Comparison of ENCODE assay signal across 16 cellular contexts in genomic region chr17:81417879-81418709, GRCh38. TPM values are rescaled to one million over a fixed set of nuclear protein-coding genes. Genes with fewer than 3 reads are reported as not detected.
DNase-seq lines count a peak whose midpoint lies in the region; ATAC-seq and TF ChIP-seq lines count a peak whose summit lies in the region.
"Had no signal": no experiment of that assay in that cellular context is flagged by ENCODE, and none has a peak within 500 bp of the region (broad histone marks: within the 10 kb centered on the region; RNA-seq: fewer than 3 reads in every experiment).

No MANE protein-coding gene starts in this region.

- H3K9me3 ChIP-seq in Peyer's patch (no peaks in the 10 kb centered on the region), gastroesophageal sphincter (no peaks in the 10 kb centered on the region), spleen (no peaks in the 10 kb centered on the region)

- peak overlapping the region in 3 of 4 donors; percentile 63 to 88 (median 81) for H3K27ac ChIP-seq in Peyer's patch
- peak overlapping the region; percentile 61 to 99 (median 96) for H3K27ac ChIP-seq in gastroesophageal sphincter
- peak overlapping the region in 5 of 8 donors; percentile 22 to 83 (median 32) for H3K27ac ChIP-seq in spleen

- intact Hi-C loops in spleen (cut with DNase I; ENCODE audit: low total_unique reads) = no loop called here

- TF ChIP-seq POLR2A in Peyer's patch (IDR thresholded peaks at IDR 0.05) (no peak), gastroesophageal sphincter (IDR thresholded peaks at IDR 0.05) (no peak), spleen (IDR thresholded peaks at IDR 0.05) (no peak)

- 0 to 80% methylated on average over 2 to 3 of the region's 23 CpGs for WGBS in gastroesophageal sphincter (ENCODE audit: low coverage in 1 of 2), 2 donors
- 85 to 94% (median 88%) methylated on average over 13 to 23 of the region's 23 CpGs for WGBS in spleen, 5 donors

- DNase-seq in DMS79 (lab: John Stamatoyannopoulos, UW) (peak; percentile 51), Peyer's patch (no peak), spleen (no peak), omental fat pad (ENCODE audit: low spot score) (no peak), AML-193 (lab: John Stamatoyannopoulos, UW) (no peak)
- DNase-seq: activated CD8-positive, alpha-beta T cell treated with anti-CD3 and anti-CD28 coated beads for 36 hours; brain microvascular endothelial cell; CD8-positive, alpha-beta T cell; GDM1; mesendoderm; NCI-H1930; NCI-H748 treated with DMSO at 0.1 percent for 48 hours; stimulated activated CD4-positive, alpha-beta T cell treated with anti-CD3 and anti-CD28 coated beads, Interleukin-2, amount 100 ng/mL, for 24 hours had no signal

- H3K4me3 ChIP-seq in Peyer's patch = no peak overlapping the region
- peak overlapping the region in 1 of 2 donors; percentile 4 for H3K4me3 ChIP-seq in gastroesophageal sphincter
- H3K4me3 ChIP-seq in spleen = no peak overlapping the region
- H3K4me3 ChIP-seq: GM23338 had no signal

- H3K36me3 ChIP-seq in Peyer's patch (no peaks in the 10 kb centered on the region), gastroesophageal sphincter (no peaks in the 10 kb centered on the region), spleen (no peaks in the 10 kb centered on the region)
- H3K36me3 ChIP-seq: brain microvascular endothelial cell had no signal

- TF ChIP-seq CTCF in Peyer's patch (IDR thresholded peaks at IDR 0.05) (no peak), gastroesophageal sphincter (IDR thresholded peaks at IDR 0.05) (no peak), spleen (IDR thresholded peaks at IDR 0.05 in 8 of 11, conservative IDR thresholded peaks at IDR 0.05 in 3 of 11) (no peak), omental fat pad (IDR thresholded peaks at IDR 0.05) (no peak)

- no peak for TF ChIP-seq EP300 in gastroesophageal sphincter (IDR thresholded peaks at IDR 0.05)

- H3K4me1 ChIP-seq in Peyer's patch = peaks cover 0 to 57% (median 1%) of the 10 kb centered on the region in 4 donors
- H3K4me1 ChIP-seq in gastroesophageal sphincter = peaks cover 17 to 92% (median 66%) of the 10 kb centered on the region in 3 donors
- H3K4me1 ChIP-seq in spleen = peaks cover 15 to 72% (median 55%) of the 10 kb centered on the region in 6 donors

- no peak for ATAC-seq in gastroesophageal sphincter
- ATAC-seq in GM21576 (IDR thresholded peaks at IDR 0.05; ENCODE audit: unreplicated experiment) = no peak
- ATAC-seq in omental fat pad (ENCODE audit: low FRiP score) = no peak
- ATAC-seq: activated CD8-positive, alpha-beta T cell treated with anti-CD3 and anti-CD28 coated beads for 36 hours; CD8-positive, alpha-beta T cell had no signal

- H3K27me3 ChIP-seq in Peyer's patch (no peaks in the 10 kb centered on the region), gastroesophageal sphincter (no peaks in the 10 kb centered on the region), spleen (replicated peaks in 1 of 7) (peaks cover 0 to 62% (median 0%) of the 10 kb centered on the region in 7 donors)
- H3K27me3 ChIP-seq: brain microvascular endothelial cell had no signal

RNA-seq across cellular contexts. Expression of gene BAHCC1, which starts 22.8 kb away (rescaled TPM):
- total RNA-seq in Peyer's patch = 10 to 100 TPM; 11.6 to 43.0 (median 23.9) TPM
- 10 to 100 TPM; 17.5 to 34.3 (median 19.5) TPM for total RNA-seq in gastroesophageal sphincter
- 10 to 100 TPM in 6 of 7 donors, 1 to 10 TPM in 1; 8.7 to 20.3 (median 14.9) TPM for total RNA-seq in spleen
- 10 to 100 TPM in 1 of 3 donors, 1 to 10 TPM in 2; 1.7 to 10.2 (median 2.0) TPM for polyA plus RNA-seq in spleen
- total RNA-seq in omental fat pad = 10 to 100 TPM in 1 of 4 donors, 1 to 10 TPM in 3; 4.8 to 20.8 (median 7.1) TPM

Comparison
In these comparisons a context has a peak if more than half of its experiments do, and no peak if none do; other contexts are left out.
1. H3K27ac ChIP-seq: peak in every context shown above with its lines; median percentile 96 in gastroesophageal sphincter; 81 in Peyer's patch; 32 in spleen.